In genomic region chr2:70895998-70896764, GRCh38 we compare ENCODE assay signal across 20 cellular contexts. TPM values are rescaled to one million over a fixed set of nuclear protein-coding genes. Genes with fewer than 3 reads are reported as not detected.
DNase-seq lines count a peak whose midpoint lies in the region; ATAC-seq and TF ChIP-seq lines count a peak whose summit lies in the region.
"Had no signal": no experiment of that assay in that cellular context is flagged by ENCODE, and none has a peak within 500 bp of the region (broad histone marks: within the 10 kb centered on the region; RNA-seq: fewer than 3 reads in every experiment).

No MANE protein-coding gene starts in this region.

- H3K4me1 Mint-ChIP-seq in CD14-positive monocyte (peaks cover 9% of the 10 kb centered on the region), endodermal cell (peaks cover 12% of the 10 kb centered on the region), neural crest cell (peaks cover 21% of the 10 kb centered on the region)
- H3K4me1 Mint-ChIP-seq in CD8-positive, alpha-beta memory T cell = peaks cover 5 to 30% (median 13%) of the 10 kb centered on the region in 3 donors

- no peak overlapping the region for H3K27ac ChIP-seq in endodermal cell (ENCODE audit: low read depth, low read length)
- H3K27ac ChIP-seq in CD8-positive, alpha-beta memory T cell (ENCODE audit: low read depth, low read length) = no peak overlapping the region
- no peak overlapping the region for H3K27ac ChIP-seq in MM.1S (ENCODE audit: low read length)
- H3K27ac ChIP-seq: HL-60, RWPE1 had no signal

- no peaks in the 10 kb centered on the region for H3K9me2 ChIP-seq in MM.1S (replicated peaks; ENCODE audit: insufficient read depth, low read length)

- TF ChIP-seq CTCF in CD14-positive monocyte (IDR thresholded peaks at IDR 0.05) (no peak), GM10266 (IDR thresholded peaks at IDR 0.05; ENCODE audit: control insufficient read depth, insufficient read depth, low read depth, missing control alignments) (no peak), endodermal cell (conservative IDR thresholded peaks at IDR 0.05) (no peak), neural crest cell (conservative IDR thresholded peaks at IDR 0.05) (no peak), MM.1S (IDR thresholded peaks at IDR 0.05; ENCODE audit: low read length) (no peak)

- no peaks in the 10 kb centered on the region for H3K79me2 ChIP-seq in MM.1S (ENCODE audit: low read length)

- DNase-seq in CD14-positive monocyte (ENCODE audit: low spot score) (peak; percentile 13), GM10266 (ENCODE audit: extremely low spot score) (peak; percentile 21), endodermal cell (peak; percentile 46), neural crest cell (ENCODE audit: low read depth, low spot score) (no peak), MM.1S (no peak)
- DNase-seq in CD8-positive, alpha-beta memory T cell = no peak
- DNase-seq: CD4-positive, alpha-beta memory T cell; DND-41; H9; HFFc6; KG1; NCI-H1105 treated with DMSO at 0.1 percent for 48 hours; NCI-H2029 treated with DMSO at 0.1 percent for 48 hours; NCI-H226; NCI-H510A treated with DMSO at 0.1 percent for 48 hours; NCI-H748 treated with DMSO at 0.1 percent for 48 hours; SIG-M5 had no signal

- WGBS in endodermal cell (ENCODE audit: insufficient coverage in 1 of 2, insufficient read length in 1 of 2), 2 experiments = 19 to 22% methylated on average over 15 to 25 of the region's 25 CpGs

- H2AFZ ChIP-seq in MM.1S (ENCODE audit: low read length) = no peak overlapping the region

- no peak overlapping the region for H3K4me3 ChIP-seq in endodermal cell (ENCODE audit: low read length)
- no peak overlapping the region for H3K4me3 ChIP-seq in CD8-positive, alpha-beta memory T cell (ENCODE audit: low read length)
- H3K4me3 ChIP-seq in MM.1S (ENCODE audit: low read length) = no peak overlapping the region

- CTCF ChIA-PET in CD8-positive, alpha-beta memory T cell (lab: Charles Lee) = no interaction called here

- H3K4me3 Mint-ChIP-seq in CD14-positive monocyte = peak overlapping the region in 1 of 2 donors; percentile 78
- no peak overlapping the region for H3K4me3 Mint-ChIP-seq in endodermal cell
- H3K4me3 Mint-ChIP-seq in neural crest cell = peak overlapping the region; percentile 34
- peak overlapping the region in 1 of 7 donors; percentile 44 for H3K4me3 Mint-ChIP-seq in CD8-positive, alpha-beta memory T cell
- H3K4me3 Mint-ChIP-seq: CD4-positive, alpha-beta memory T cell; HFFc6 had no signal

- peaks cover 5% of the 10 kb centered on the region for H3K4me1 ChIP-seq in endodermal cell (ENCODE audit: control insufficient read depth, insufficient read depth, low read length)
- peaks cover 12% of the 10 kb centered on the region for H3K4me1 ChIP-seq in CD8-positive, alpha-beta memory T cell (ENCODE audit: insufficient read depth, low read length)
- no peaks in the 10 kb centered on the region for H3K4me1 ChIP-seq in MM.1S (ENCODE audit: low read length)

- H3K9ac ChIP-seq in endodermal cell (ENCODE audit: extremely low read depth, low read length, poor library complexity, severe bottlenecking) (no peak overlapping the region), MM.1S (ENCODE audit: low read length) (no peak overlapping the region)

- H3K27me3 ChIP-seq in endodermal cell (ENCODE audit: control insufficient read depth, insufficient read depth, low read length, poor library complexity, severe bottlenecking) (peaks cover 100% of the 10 kb centered on the region), MM.1S (replicated peaks; ENCODE audit: insufficient read depth, low read length) (peaks cover 56% of the 10 kb centered on the region)
- peaks cover 43% of the 10 kb centered on the region for H3K27me3 ChIP-seq in CD8-positive, alpha-beta memory T cell (ENCODE audit: insufficient read depth, low read length, poor library complexity, severe bottlenecking)

- intact Hi-C loops in CD14-positive monocyte (cut with micrococcal nuclease) = no loop called here

- ATAC-seq in GM21723 (IDR thresholded peaks at IDR 0.05; ENCODE audit: unreplicated experiment) = no peak

- no peaks in the 10 kb centered on the region for H3K9me3 ChIP-seq in endodermal cell (ENCODE audit: control insufficient read depth, low read length)
- H3K9me3 ChIP-seq in CD8-positive, alpha-beta memory T cell (ENCODE audit: low read length) = no peaks in the 10 kb centered on the region
- no peaks in the 10 kb centered on the region for H3K9me3 ChIP-seq in MM.1S (replicated peaks; ENCODE audit: insufficient read depth, low read length)

- H3K27me3 Mint-ChIP-seq in CD14-positive monocyte (ENCODE audit: low read depth in 3 of 3) = peaks cover 96 to 99% (median 96%) of the 10 kb centered on the region in 3 donors
- H3K27me3 Mint-ChIP-seq in endodermal cell (ENCODE audit: insufficient read depth) = peaks cover 99% of the 10 kb centered on the region
- peaks cover 98% of the 10 kb centered on the region for H3K27me3 Mint-ChIP-seq in neural crest cell (ENCODE audit: low read depth)
- H3K27me3 Mint-ChIP-seq in CD8-positive, alpha-beta memory T cell = peaks cover 62 to 93% of the 10 kb centered on the region in 2 donors

- H3K9me3 Mint-ChIP-seq in CD14-positive monocyte (peaks cover 0 to 28% (median 13%) of the 10 kb centered on the region in 7 donors), endodermal cell (no peaks in the 10 kb centered on the region), neural crest cell (no peaks in the 10 kb centered on the region)
- H3K9me3 Mint-ChIP-seq in CD8-positive, alpha-beta memory T cell = no peaks in the 10 kb centered on the region
- H3K9me3 Mint-ChIP-seq: HFFc6 had no signal

- H4K20me1 ChIP-seq in MM.1S (ENCODE audit: insufficient read depth, low read length) = no peaks in the 10 kb centered on the region

- no peaks in the 10 kb centered on the region for H3K36me3 Mint-ChIP-seq in CD14-positive monocyte
- H3K36me3 Mint-ChIP-seq in endodermal cell (ENCODE audit: low read depth) = no peaks in the 10 kb centered on the region
- peaks cover 2% of the 10 kb centered on the region for H3K36me3 Mint-ChIP-seq in neural crest cell (ENCODE audit: low read depth)
- no peaks in the 10 kb centered on the region for H3K36me3 Mint-ChIP-seq in CD8-positive, alpha-beta memory T cell
- H3K36me3 Mint-ChIP-seq: CD4-positive, alpha-beta memory T cell had no signal

- no peak overlapping the region for H3K27ac Mint-ChIP-seq in CD14-positive monocyte
- H3K27ac Mint-ChIP-seq in endodermal cell = no peak overlapping the region
- H3K27ac Mint-ChIP-seq in neural crest cell (ENCODE audit: unreplicated experiment) = peak overlapping the region; percentile 43
- H3K27ac Mint-ChIP-seq in CD8-positive, alpha-beta memory T cell = no peak overlapping the region
- H3K27ac Mint-ChIP-seq: CD4-positive, alpha-beta memory T cell; H9; HFFc6 had no signal

- no peak overlapping the region for H3K4me2 ChIP-seq in MM.1S (ENCODE audit: low read depth, low read length)

- POLR2A ChIA-PET in CD8-positive, alpha-beta memory T cell (lab: Charles Lee) = no interaction called here

- H3K36me3 ChIP-seq in endodermal cell (ENCODE audit: control insufficient read depth, insufficient read depth, low read length) (no peaks in the 10 kb centered on the region), MM.1S (replicated peaks; ENCODE audit: insufficient read depth, low read length) (no peaks in the 10 kb centered on the region)
- no peaks in the 10 kb centered on the region for H3K36me3 ChIP-seq in CD8-positive, alpha-beta memory T cell (ENCODE audit: insufficient read depth, low read length)

- H3F3A ChIP-seq in MM.1S (ENCODE audit: insufficient read depth, low read length) = no peaks in the 10 kb centered on the region

RNA-seq across cellular contexts. Expression of gene VAX2, which starts 4.2 kb away (rescaled TPM):
- polyA plus RNA-seq in CD14-positive monocyte = not detected
- under 1 TPM; 0.24 to 0.40 TPM for total RNA-seq in endodermal cell
- polyA plus RNA-seq in endodermal cell (2013, experiment 1 of 2) = 0.68 TPM
- 0.58 TPM for polyA plus RNA-seq in endodermal cell (2013, experiment 2 of 2)
- total RNA-seq in neural crest cell = 6.3 and 8.6 TPM in 2 replicates
- total RNA-seq in CD8-positive, alpha-beta memory T cell = not detected
- polyA plus RNA-seq in CD8-positive, alpha-beta memory T cell = not detected
- total RNA-seq: CD4-positive, alpha-beta memory T cell; H9 had no signal
- polyA plus RNA-seq: CD4-positive, alpha-beta memory T cell had no signal

RNA-seq across cellular contexts. Expression of gene ATP6V1B1, which starts 39.5 kb away (rescaled TPM):
- not detected for polyA plus RNA-seq in CD14-positive monocyte
- total RNA-seq in endodermal cell (not detected), neural crest cell (4.3 and 4.6 TPM in 2 replicates)
- polyA plus RNA-seq in endodermal cell (2013, experiment 1 of 2) = 1.1 TPM
- 0.79 TPM for polyA plus RNA-seq in endodermal cell (2013, experiment 2 of 2)
- total RNA-seq in CD8-positive, alpha-beta memory T cell = not detected
- not detected for polyA plus RNA-seq in CD8-positive, alpha-beta memory T cell
- total RNA-seq: CD4-positive, alpha-beta memory T cell; H9 had no signal
- polyA plus RNA-seq: CD4-positive, alpha-beta memory T cell had no signal

Comparison
In these comparisons a context has a peak if more than half of its experiments do, and no peak if none do; other contexts are left out.
1. DNase-seq: peak in CD14-positive monocyte (single experiment), GM10266 (single experiment) and endodermal cell (single experiment); none in neural crest cell (single experiment), CD8-positive, alpha-beta memory T cell (0 of 5) and MM.1S (single experiment).